Comparison of ENCODE assay signal across 1 cellular context in the genomic region with DNA sequence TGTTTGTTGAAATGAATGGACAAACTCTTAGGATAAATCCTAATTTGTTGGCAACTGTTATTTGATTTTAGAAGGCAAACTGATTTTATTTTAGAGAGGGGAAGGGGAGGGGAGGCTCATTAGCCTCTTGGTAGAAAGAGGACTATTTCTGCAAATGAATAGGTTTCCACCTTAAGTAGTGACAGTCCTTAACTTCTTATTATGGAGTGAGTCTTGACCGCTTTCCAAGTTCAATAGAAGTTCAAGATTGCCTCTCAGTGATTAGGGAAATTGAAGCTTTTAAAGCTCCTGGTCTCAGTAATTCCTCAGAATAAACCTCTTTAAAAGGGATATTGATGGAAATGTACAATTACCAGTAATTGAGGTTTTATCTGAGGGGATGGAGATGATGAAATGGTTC.
TF ChIP-seq lines count a peak whose summit lies in the region.

No MANE protein-coding gene starts in this region.

TF ChIP-seq in HCT116, 20 proteins besides CTCF, POLR2A, EP300 and RAD21 (continued from another document):
- TF ChIP-seq, protein P1, sequence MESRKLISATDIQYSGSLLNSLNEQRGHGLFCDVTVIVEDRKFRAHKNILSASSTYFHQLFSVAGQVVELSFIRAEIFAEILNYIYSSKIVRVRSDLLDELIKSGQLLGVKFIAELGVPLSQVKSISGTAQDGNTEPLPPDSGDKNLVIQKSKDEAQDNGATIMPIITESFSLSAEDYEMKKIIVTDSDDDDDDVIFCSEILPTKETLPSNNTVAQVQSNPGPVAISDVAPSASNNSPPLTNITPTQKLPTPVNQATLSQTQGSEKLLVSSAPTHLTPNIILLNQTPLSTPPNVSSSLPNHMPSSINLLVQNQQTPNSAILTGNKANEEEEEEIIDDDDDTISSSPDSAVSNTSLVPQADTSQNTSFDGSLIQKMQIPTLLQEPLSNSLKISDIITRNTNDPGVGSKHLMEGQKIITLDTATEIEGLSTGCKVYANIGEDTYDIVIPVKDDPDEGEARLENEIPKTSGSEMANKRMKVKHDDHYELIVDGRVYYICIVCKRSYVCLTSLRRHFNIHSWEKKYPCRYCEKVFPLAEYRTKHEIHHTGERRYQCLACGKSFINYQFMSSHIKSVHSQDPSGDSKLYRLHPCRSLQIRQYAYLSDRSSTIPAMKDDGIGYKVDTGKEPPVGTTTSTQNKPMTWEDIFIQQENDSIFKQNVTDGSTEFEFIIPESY (IDR thresholded peaks at IDR 0.05; ENCODE audit: extremely low read depth, insufficient replicate concordance, low read length), result no peak
- TF ChIP-seq CEBPB (IDR thresholded peaks at IDR 0.05; ENCODE audit: low read depth) (no peak), SIN3A (IDR thresholded peaks at IDR 0.05; ENCODE audit: low read depth) (no peak), ZFX (IDR thresholded peaks at IDR 0.05) (no peak), ELF1 (IDR thresholded peaks at IDR 0.05; ENCODE audit: borderline replicate concordance, low read depth) (no peak), JUND (IDR thresholded peaks at IDR 0.05) (no peak), SRF (IDR thresholded peaks at IDR 0.05; ENCODE audit: low read depth) (no peak), SP1 (IDR thresholded peaks at IDR 0.05; ENCODE audit: low read depth) (no peak), YY1 (IDR thresholded peaks at IDR 0.05; ENCODE audit: extremely low read depth, insufficient replicate concordance, low read depth, low read length) (no peak)
- TF ChIP-seq, protein P2, sequence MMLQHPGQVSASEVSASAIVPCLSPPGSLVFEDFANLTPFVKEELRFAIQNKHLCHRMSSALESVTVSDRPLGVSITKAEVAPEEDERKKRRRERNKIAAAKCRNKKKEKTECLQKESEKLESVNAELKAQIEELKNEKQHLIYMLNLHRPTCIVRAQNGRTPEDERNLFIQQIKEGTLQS (IDR thresholded peaks at IDR 0.05), result no peak
